ENCODE assay signal across 17 cellular contexts in genomic region chr12:3820122-3820521, GRCh38. TPM values are rescaled to one million over a fixed set of nuclear protein-coding genes. Genes with fewer than 3 reads are reported as not detected.
DNase-seq lines count a peak whose midpoint lies in the region; ATAC-seq, FAIRE-seq and TF ChIP-seq lines count a peak whose summit lies in the region.
"Had no signal": no experiment of that assay in that cellular context is flagged by ENCODE, and none has a peak within 500 bp of the region (broad histone marks: within the 10 kb centered on the region; RNA-seq: fewer than 3 reads in every experiment).

No MANE protein-coding gene starts in this region.

- H3K27ac ChIP-seq in GM23248 = no peak overlapping the region
- no peak overlapping the region for H3K27ac ChIP-seq in keratinocyte (ENCODE audit: control insufficient read depth, insufficient read depth, low read length)
- no peak overlapping the region for H3K27ac ChIP-seq in ovary
- H3K27ac ChIP-seq: C4-2B, right atrium auricular region had no signal

- no peak for TF ChIP-seq POLR2A in ovary (IDR thresholded peaks at IDR 0.05)

- H3K36me3 Mint-ChIP-seq in T-cell (peaks cover 33% of the 10 kb centered on the region), chondrocyte (ENCODE audit: low read depth) (peaks cover 5% of the 10 kb centered on the region)

- H3K9me3 ChIP-seq in GM23248 (ENCODE audit: low read depth) (no peaks in the 10 kb centered on the region), keratinocyte (ENCODE audit: control insufficient read depth, low read depth, low read length) (no peaks in the 10 kb centered on the region), ovary (no peaks in the 10 kb centered on the region)
- H3K9me3 ChIP-seq: HAP-1, right atrium auricular region had no signal

- TF ChIP-seq CTCF in keratinocyte (optimal IDR thresholded peaks at IDR 0.05 in 1 of 3, IDR thresholded peaks at IDR 0.05 in 1 of 3, conservative IDR thresholded peaks at IDR 0.05 in 1 of 3; ENCODE audit: extremely low read depth in 1 of 3, insufficient read depth in 2 of 3, low read length in 3 of 3) = no peak
- no peak for TF ChIP-seq CTCF in ovary (IDR thresholded peaks at IDR 0.05)
- no peak for TF ChIP-seq CTCF in chondrocyte (IDR thresholded peaks at IDR 0.05)

- H3K36me3 ChIP-seq in GM23248 (ENCODE audit: low read depth) = peaks cover 14% of the 10 kb centered on the region; the same call in 1 of the 2 replicates
- no peaks in the 10 kb centered on the region for H3K36me3 ChIP-seq in keratinocyte (ENCODE audit: control insufficient read depth in 2 of 2, extremely low read depth in 1 of 2, insufficient read depth in 2 of 2, low read length in 2 of 2)
- no peaks in the 10 kb centered on the region for H3K36me3 ChIP-seq in ovary
- H3K36me3 ChIP-seq: HAP-1 had no signal

- no peaks in the 10 kb centered on the region for H3K9me1 ChIP-seq in keratinocyte (ENCODE audit: control insufficient read depth, extremely low read depth, insufficient read depth, low read length)

- dilution Hi-C loops in keratinocyte (cut with MboI; ENCODE audit: extremely low pct_ligation_motif_present, low sequenced_read_pairs) = no loop called here

- DNase-seq in AG08395 (ENCODE audit: low spot score) (peak; percentile 28), GM23248 (peak; percentile 52), astrocyte of the hippocampus (ENCODE audit: low read depth, low spot score) (peak; percentile 23), keratinocyte (ENCODE audit: low read depth, low spot score) (no peak), NAMALWA (ENCODE audit: low spot score) (no peak), ovary (no peak), T-cell (no peak), chondrocyte (ENCODE audit: low spot score) (no peak)
- DNase-seq: NCI-H1417 treated with DMSO at 0.1 percent for 48 hours; NCI-H526; stimulated activated CD4-positive, alpha-beta T cell treated with anti-CD3 and anti-CD28 coated beads, Interleukin-4, amount 100 ng/mL, for 1 hour; stimulated activated naive B cell treated with anti-CD40 and anti-IgM and Interleukin-4, amounts not matched to agents 10 μg/mL and 1 μg/mL and 100 μg/mL, for 72 hours had no signal

- FAIRE-seq in keratinocyte (lab: Jason Lieb, UNC) = peak; percentile 43
- FAIRE-seq: frontal cortex, G401.6 had no signal

- H3K79me2 ChIP-seq in GM23248 (ENCODE audit: insufficient read depth) (no peaks in the 10 kb centered on the region), keratinocyte (ENCODE audit: control insufficient read depth, insufficient read depth, low read length) (no peaks in the 10 kb centered on the region)

- H3K4me1 Mint-ChIP-seq in T-cell (peaks cover 0 to 3% (median 0%) of the 10 kb centered on the region in 3 donors), chondrocyte (ENCODE audit: low read depth) (peaks cover 4% of the 10 kb centered on the region)

- no peaks in the 10 kb centered on the region for H3K27me3 ChIP-seq in GM23248 (replicated peaks; ENCODE audit: insufficient read depth)
- H3K27me3 ChIP-seq in keratinocyte (ENCODE audit: control insufficient read depth, extremely low read depth, insufficient read depth, low read length) = no peaks in the 10 kb centered on the region
- no peaks in the 10 kb centered on the region for H3K27me3 ChIP-seq in ovary
- H3K27me3 ChIP-seq: right atrium auricular region had no signal

- no peak for TF ChIP-seq EP300 in ovary (IDR thresholded peaks at IDR 0.05)

- H3F3A ChIP-seq in GM23248 (ENCODE audit: insufficient read depth) = no peaks in the 10 kb centered on the region

- H3K4me1 ChIP-seq in GM23248 (ENCODE audit: insufficient read depth) = 0 out of 2 replicates have a peak, but pooled peaks cover 6% of the 10 kb centered on the region
- H3K4me1 ChIP-seq in keratinocyte (ENCODE audit: control insufficient read depth, extremely low read depth, insufficient read depth, low read length) = no peaks in the 10 kb centered on the region
- peaks cover 7% of the 10 kb centered on the region for H3K4me1 ChIP-seq in ovary (ENCODE audit: insufficient read depth)

- H3K9ac ChIP-seq in GM23248 = no peak overlapping the region
- no peak overlapping the region for H3K9ac ChIP-seq in keratinocyte (ENCODE audit: control insufficient read depth, extremely low read depth, insufficient read depth, low read length)

- POLR2A ChIA-PET in T-cell (lab: Charles Lee) = no interaction called here

- 61 to 69% methylated on average over 3 of the region's 3 CpGs for WGBS in GM23248 (ENCODE audit: low coverage in 1 of 2, low lambda C conversion rate in 2 of 2, missing lambda C conversion rate in 2 of 2), 2 experiments
- WGBS in ovary, 3 donors = 89 to 93% (median 90%) methylated on average over 3 of the region's 3 CpGs

- CTCF ChIA-PET in T-cell (lab: Charles Lee) = no interaction called here

- no peak for ATAC-seq in T-cell (replicated peaks in 1 of 4)

- H4K20me1 ChIP-seq in GM23248 (ENCODE audit: insufficient read depth) = no peaks in the 10 kb centered on the region
- no peaks in the 10 kb centered on the region for H4K20me1 ChIP-seq in keratinocyte (ENCODE audit: control insufficient read depth, extremely low read depth, insufficient read depth, low read length)

- H3K9me3 Mint-ChIP-seq in T-cell = no peaks in the 10 kb centered on the region
- no peaks in the 10 kb centered on the region for H3K9me3 Mint-ChIP-seq in chondrocyte (ENCODE audit: low read depth)
- H3K9me3 Mint-ChIP-seq: stimulated activated naive B cell treated with anti-CD40 and anti-IgM and Interleukin-4, amounts not matched to agents 10 μg/mL and 1 μg/mL and 100 μg/mL, for 72 hours had no signal

- H3K9me2 ChIP-seq in GM23248 (ENCODE audit: insufficient read depth) = no peaks in the 10 kb centered on the region

- in situ Hi-C loops in GM23248 (cut with MboI) = no loop called here

- H2AFZ ChIP-seq in GM23248 (no peak overlapping the region), keratinocyte (ENCODE audit: control insufficient read depth, low read length) (no peak overlapping the region)

- H3K27me3 Mint-ChIP-seq in T-cell = no peaks in the 10 kb centered on the region
- H3K27me3 Mint-ChIP-seq in chondrocyte (ENCODE audit: low read depth) = no peaks in the 10 kb centered on the region
- H3K27me3 Mint-ChIP-seq: stimulated activated naive B cell treated with anti-CD40 and anti-IgM and Interleukin-4, amounts not matched to agents 10 μg/mL and 1 μg/mL and 100 μg/mL, for 72 hours had no signal

- H3K4me2 ChIP-seq in GM23248 (ENCODE audit: unreplicated experiment) = no peak overlapping the region
- no peak overlapping the region for H3K4me2 ChIP-seq in keratinocyte (ENCODE audit: control insufficient read depth, extremely low read depth, insufficient read depth, low read depth, low read length)

- H3K27ac Mint-ChIP-seq in T-cell = no peak overlapping the region
- no peak overlapping the region for H3K27ac Mint-ChIP-seq in chondrocyte (ENCODE audit: unreplicated experiment)
- H3K27ac Mint-ChIP-seq: stimulated activated naive B cell treated with anti-CD40 and anti-IgM and Interleukin-4, amounts not matched to agents 10 μg/mL and 1 μg/mL and 100 μg/mL, for 72 hours had no signal

- H3K4me3 Mint-ChIP-seq in T-cell (no peak overlapping the region), chondrocyte (ENCODE audit: unreplicated experiment) (no peak overlapping the region)
- H3K4me3 Mint-ChIP-seq: stimulated activated naive B cell treated with anti-CD40 and anti-IgM and Interleukin-4, amounts not matched to agents 10 μg/mL and 1 μg/mL and 100 μg/mL, for 72 hours had no signal

- intact Hi-C loops in ovary (cut with DNase I) = no loop called here

- no peak overlapping the region for H3K4me3 ChIP-seq in GM23248
- H3K4me3 ChIP-seq in keratinocyte (ENCODE audit: control insufficient read depth in 2 of 3, extremely low read depth in 1 of 3, insufficient read depth in 2 of 3, low read depth in 1 of 3, low read length in 3 of 3) = no peak overlapping the region
- H3K4me3 ChIP-seq in ovary = no peak overlapping the region
- H3K4me3 ChIP-seq: HAP-1, right atrium auricular region had no signal

RNA-seq across cellular contexts. Expression of gene PARP11, which starts 53.1 kb away (rescaled TPM):
- 1.0 and 2.1 TPM in 2 replicates for total RNA-seq in GM23248 (2014; rRNA removed; shearing (Covaris generic))
- polyA plus RNA-seq in GM23248 (2016; fragmentation: Nextera tagmentation; extraction: Ambion mirVana) (6.2 and 6.3 TPM in 2 replicates), keratinocyte (3.5 to 5.4 TPM (median 3.9 TPM) in 3 replicates), ovary (10 to 100 TPM; 10.1 to 11.8 TPM)
- 1.5 TPM for polyA plus RNA-seq in keratinocyte (2011; ENCODE audit: low read depth)
- 2.6 and 4.2 TPM in 2 replicates for polyA plus RNA-seq in keratinocyte (2011; cell fraction: cytosol; rRNA removed)
- polyA plus RNA-seq in keratinocyte (2011; cell fraction: nucleus; rRNA removed) = 2.8 and 3.1 TPM in 2 replicates
- 1.2 and 3.9 TPM in 2 replicates for polyA plus RNA-seq in keratinocyte (2012; ENCODE audit: low replicate concordance)
- 2.4 to 5.1 TPM (median 3.0 TPM) in 3 replicates for polyA minus RNA-seq in keratinocyte
- 2.1 TPM for polyA minus RNA-seq in keratinocyte (2011; cell fraction: cytosol; rRNA and poly(A)+ RNA removed)
- polyA minus RNA-seq in keratinocyte (2011; cell fraction: nucleus; rRNA and poly(A)+ RNA removed) = 3.5 and 7.6 TPM in 2 replicates
- total RNA-seq in ovary (10 to 100 TPM in 6 of 7 donors, 1 to 10 TPM in 1; 7.4 to 22.1 (median 18.0) TPM), T-cell (10 to 100 TPM; 24.9 to 30.2 (median 26.3) TPM), chondrocyte (7.1 to 10.2 TPM (median 7.1 TPM) in 3 replicates)

Comparison
In these comparisons a context has a peak if more than half of its experiments do, and no peak if none do; other contexts are left out.
1. DNase-seq: peak in AG08395 (single experiment), GM23248 (single experiment) and astrocyte of the hippocampus (single experiment); none in keratinocyte (single experiment), NAMALWA (single experiment), ovary (0 of 5), T-cell (0 of 34) and chondrocyte (single experiment).